Comparison of ENCODE assay signal across 8 cellular contexts in genomic region chr5:7815757-7816534, GRCh38. TPM values are rescaled to one million over a fixed set of nuclear protein-coding genes. Genes with fewer than 3 reads are reported as not detected.
DNase-seq lines count a peak whose midpoint lies in the region; ATAC-seq and TF ChIP-seq lines count a peak whose summit lies in the region.

No MANE protein-coding gene starts in this region.

- H3K4me3 ChIP-seq in adipocyte (ENCODE audit: low read length): no peak overlapping the region
- H3K4me3 ChIP-seq in right atrium auricular region: no peak overlapping the region
- no peak overlapping the region for H3K4me3 ChIP-seq in retinal pigment epithelial cell (ENCODE audit: low read length)

- no peaks in the 10 kb centered on the region for H3K4me1 ChIP-seq in adipocyte (ENCODE audit: control insufficient read depth, insufficient read depth, low read length)
- H3K4me1 ChIP-seq in right atrium auricular region: peaks cover 0 to 7% of the 10 kb centered on the region in 2 donors

- DNase-seq in ELR (ENCODE audit: low read depth) (peak; percentile 64), KBM-7 (peak; percentile 86), SKM-1 treated with dmso at 0.1 percent for 144 hours (lab: John Stamatoyannopoulos, UW; ENCODE audit: unreplicated experiment) (peak; percentile 66), adipocyte (ENCODE audit: low read depth) (peak; percentile 58), right atrium auricular region (ENCODE audit: low spot score) (peak; percentile 88), retinal pigment epithelial cell (ENCODE audit: low read depth) (peak; percentile 10), cortex of kidney (lab: John Stamatoyannopoulos, UW) (no peak)

- H3K36me3 ChIP-seq in adipocyte (ENCODE audit: control insufficient read depth, insufficient read depth, low read length, severe bottlenecking): no peaks in the 10 kb centered on the region
- H3K36me3 ChIP-seq in right atrium auricular region: no peaks in the 10 kb centered on the region

- ATAC-seq in GM21825 (IDR thresholded peaks at IDR 0.05; ENCODE audit: unreplicated experiment): peak; percentile 85

- peak overlapping the region; percentile 1 for H3K9ac ChIP-seq in adipocyte (ENCODE audit: low read length)

- TF ChIP-seq CTCF in right atrium auricular region (IDR thresholded peaks at IDR 0.05) (peak; percentile 88 to 91), retinal pigment epithelial cell (conservative IDR thresholded peaks at IDR 0.05; ENCODE audit: low read depth, low read length) (peak; percentile 97)

- H3K27ac ChIP-seq in right atrium auricular region: no peak overlapping the region

- in situ Hi-C loops in KBM-7 (cut with MboI; ENCODE audit: low pct_unique_long_range_greater_than_20kb, low sequenced_read_pairs): no loop called here

- peaks cover 21% of the 10 kb centered on the region for H3K27me3 ChIP-seq in adipocyte (replicated peaks; ENCODE audit: control insufficient read depth, insufficient read depth, low read length)
- H3K27me3 ChIP-seq in right atrium auricular region: no peaks in the 10 kb centered on the region

- H3K9me3 ChIP-seq in adipocyte (ENCODE audit: control insufficient read depth, low read length) (no peaks in the 10 kb centered on the region), right atrium auricular region (no peaks in the 10 kb centered on the region)

RNA-seq across cellular contexts. Expression of gene CFAP90, which starts 35.0 kb away (rescaled TPM):
- not detected for total RNA-seq in right atrium auricular region

RNA-seq across cellular contexts. Expression of gene FASTKD3, which starts 52.9 kb away (rescaled TPM):
- total RNA-seq in right atrium auricular region: 1 to 10 TPM; 4.6 TPM

RNA-seq across cellular contexts. Expression of gene MTRR, which starts 53.0 kb away (rescaled TPM):
- 10 to 100 TPM; 16.2 to 31.3 TPM for total RNA-seq in right atrium auricular region
